26 cellular contexts compared by ENCODE assay signal in the genomic region with DNA sequence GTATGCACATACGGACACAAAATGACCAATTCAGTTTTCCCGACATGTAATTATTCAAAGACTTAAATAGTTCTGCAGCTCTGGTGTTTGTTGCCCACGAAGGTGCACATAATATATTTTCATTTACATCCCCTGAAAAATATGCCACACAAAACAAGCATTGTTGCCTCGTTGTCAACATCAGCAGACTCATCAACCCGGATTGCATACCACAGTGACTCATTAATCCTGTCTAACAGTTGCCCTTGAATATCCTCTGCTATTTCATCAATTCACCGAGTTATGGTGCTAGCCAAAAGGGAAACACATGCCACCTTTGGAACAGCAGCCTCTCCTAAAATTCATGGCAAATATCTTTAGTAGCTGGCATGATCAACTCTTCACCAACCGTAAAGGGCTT.
DNase-seq lines count a peak whose midpoint lies in the region; ATAC-seq, FAIRE-seq and TF ChIP-seq lines count a peak whose summit lies in the region.
"Had no signal": no experiment of that assay in that cellular context is flagged by ENCODE, and none has a peak within 500 bp of the region (broad histone marks: within the 10 kb centered on the region; RNA-seq: fewer than 3 reads in every experiment).

No MANE protein-coding gene starts in this region.

- no peaks in the 10 kb centered on the region for H3K27me3 Mint-ChIP-seq in neural crest cell (ENCODE audit: low read depth)
- no peaks in the 10 kb centered on the region for H3K27me3 Mint-ChIP-seq in activated T-helper 1 cell treated with anti-CD3 and anti-CD28 coated beads, Interleukin-12 subunit alpha, Interleukin-12 subunit beta, Interleukin-2, Interleukin-4 antibody, amounts not matched to agents 30 ng/mL and 10 ng/mL and 1 ng/mL, durations not matched to agents 14 hours and 24 hours and 36 hours (ENCODE audit: insufficient read depth)
- H3K27me3 Mint-ChIP-seq: activated CD4-positive, alpha-beta T cell treated with anti-CD3 and anti-CD28 coated beads, Interleukin-2, amount 10 ng/mL, durations not matched to agents 7 days and 5 days; effector memory CD8-positive, alpha-beta T cell; type B pancreatic cell had no signal

- CTCF ChIA-PET in PC-3 (lab: Charles Lee): no interaction called here

- no peak overlapping the region for H2AFZ ChIP-seq in PC-3 (ENCODE audit: low read length)
- H2AFZ ChIP-seq: GM23338 had no signal

- TF ChIP-seq CTCF in PC-3 (conservative IDR thresholded peaks at IDR 0.05; ENCODE audit: low read depth, low read length) (no peak), astrocyte of the cerebellum (IDR thresholded peaks at IDR 0.05; ENCODE audit: low read depth, low read length, missing control alignments) (no peak), neural crest cell (conservative IDR thresholded peaks at IDR 0.05) (no peak)

- peak overlapping the region; percentile 87 for H3K27ac ChIP-seq in PC-3 (ENCODE audit: low read length)
- H3K27ac ChIP-seq: adrenal gland, heart right ventricle, pancreas had no signal

- H3F3A ChIP-seq in PC-3 (ENCODE audit: low read length, unreplicated experiment): no peaks in the 10 kb centered on the region

- H3K4me3 ChIP-seq in PC-3 (ENCODE audit: low read length) (no peak overlapping the region), astrocyte of the cerebellum (ENCODE audit: low read depth, low read length) (no peak overlapping the region)
- H3K4me3 ChIP-seq: adrenal gland, GM23338, heart right ventricle, pancreas had no signal

- no peaks in the 10 kb centered on the region for H3K4me1 Mint-ChIP-seq in neural crest cell
- H3K4me1 Mint-ChIP-seq in activated T-helper 1 cell treated with anti-CD3 and anti-CD28 coated beads, Interleukin-12 subunit alpha, Interleukin-12 subunit beta, Interleukin-2, Interleukin-4 antibody, amounts not matched to agents 30 ng/mL and 10 ng/mL and 1 ng/mL, durations not matched to agents 14 hours and 24 hours and 36 hours (ENCODE audit: low read depth): no peaks in the 10 kb centered on the region
- H3K4me1 Mint-ChIP-seq: activated CD4-positive, alpha-beta T cell treated with anti-CD3 and anti-CD28 coated beads, Interleukin-2, amount 10 ng/mL, durations not matched to agents 7 days and 5 days; GM23338 had no signal

- H3K4me1 ChIP-seq in PC-3 (ENCODE audit: insufficient read depth, low read length): peaks cover 21% of the 10 kb centered on the region
- H3K4me1 ChIP-seq: adrenal gland, heart right ventricle, pancreas had no signal

- H3K9me2 ChIP-seq in PC-3 (replicated peaks; ENCODE audit: low read length): no peaks in the 10 kb centered on the region

- peak overlapping the region; percentile 28 for H3K27ac Mint-ChIP-seq in neural crest cell (ENCODE audit: unreplicated experiment)
- H3K27ac Mint-ChIP-seq in activated T-helper 1 cell treated with anti-CD3 and anti-CD28 coated beads, Interleukin-12 subunit alpha, Interleukin-12 subunit beta, Interleukin-2, Interleukin-4 antibody, amounts not matched to agents 30 ng/mL and 10 ng/mL and 1 ng/mL, durations not matched to agents 14 hours and 24 hours and 36 hours: no peak overlapping the region
- H3K27ac Mint-ChIP-seq: activated CD4-positive, alpha-beta T cell treated with anti-CD3 and anti-CD28 coated beads, Interleukin-2, amount 10 ng/mL, durations not matched to agents 7 days and 5 days; effector memory CD8-positive, alpha-beta T cell; GM23338; type B pancreatic cell had no signal

- ATAC-seq in PC-3 (no peak), GM21825 (IDR thresholded peaks at IDR 0.05; ENCODE audit: unreplicated experiment) (no peak)
- ATAC-seq: activated T-cell treated with anti-CD3 and anti-CD28 coated beads, Interleukin-2, amount 50 U/mL, for 4 hours; effector memory CD8-positive, alpha-beta T cell; GM23338; heart right ventricle; left cardiac atrium; pancreas; right cardiac atrium had no signal

- in situ Hi-C loops in astrocyte of the cerebellum (cut with HindIII; ENCODE audit: low sequenced_read_pairs): no loop called here

- TF ChIP-seq POLR2A in H54 (IDR thresholded peaks at IDR 0.05; ENCODE audit: low read depth, low read length): no peak

- no peaks in the 10 kb centered on the region for H3K79me2 ChIP-seq in PC-3 (ENCODE audit: low read length)

- no peak overlapping the region for H3K4me3 Mint-ChIP-seq in neural crest cell
- H3K4me3 Mint-ChIP-seq in activated T-helper 1 cell treated with anti-CD3 and anti-CD28 coated beads, Interleukin-12 subunit alpha, Interleukin-12 subunit beta, Interleukin-2, Interleukin-4 antibody, amounts not matched to agents 30 ng/mL and 10 ng/mL and 1 ng/mL, durations not matched to agents 14 hours and 24 hours and 36 hours: no peak overlapping the region
- H3K4me3 Mint-ChIP-seq: activated CD4-positive, alpha-beta T cell treated with anti-CD3 and anti-CD28 coated beads, Interleukin-2, amount 10 ng/mL, durations not matched to agents 7 days and 5 days; activated T-cell treated with anti-CD3 and anti-CD28 coated beads, Interleukin-2, amount 50 U/mL, for 4 hours; effector memory CD8-positive, alpha-beta T cell; GM23338; type B pancreatic cell had no signal

- FAIRE-seq in H54 (lab: Jason Lieb, UNC): peak; percentile 99
- FAIRE-seq: colon, pancreas had no signal

- H3K27me3 ChIP-seq in PC-3 (ENCODE audit: low read length): no peaks in the 10 kb centered on the region
- H3K27me3 ChIP-seq: adrenal gland, heart right ventricle, pancreas had no signal

- intact Hi-C loops in PC-3 (cut with micrococcal nuclease): no loop called here
- intact Hi-C loops in activated T-helper 1 cell treated with anti-CD3 and anti-CD28 coated beads, Interleukin-12 subunit alpha, Interleukin-12 subunit beta, Interleukin-2, Interleukin-4 antibody, amounts not matched to agents 30 ng/mL and 10 ng/mL and 1 ng/mL, durations not matched to agents 14 hours and 24 hours and 36 hours (cut with micrococcal nuclease): no loop called here

- no peaks in the 10 kb centered on the region for H3K9me3 Mint-ChIP-seq in neural crest cell
- peaks cover 32% of the 10 kb centered on the region for H3K9me3 Mint-ChIP-seq in activated T-helper 1 cell treated with anti-CD3 and anti-CD28 coated beads, Interleukin-12 subunit alpha, Interleukin-12 subunit beta, Interleukin-2, Interleukin-4 antibody, amounts not matched to agents 30 ng/mL and 10 ng/mL and 1 ng/mL, durations not matched to agents 14 hours and 24 hours and 36 hours
- H3K9me3 Mint-ChIP-seq: type B pancreatic cell had no signal

- no peaks in the 10 kb centered on the region for H3K9me3 ChIP-seq in PC-3 (ENCODE audit: low read length)
- H3K9me3 ChIP-seq: adrenal gland, pancreas had no signal

- H3K36me3 ChIP-seq in PC-3 (ENCODE audit: low read depth, low read length): no peaks in the 10 kb centered on the region
- H3K36me3 ChIP-seq: adrenal gland, heart right ventricle, pancreas had no signal

- H3K4me2 ChIP-seq in PC-3 (ENCODE audit: low read length): peak overlapping the region; percentile 53
- H3K4me2 ChIP-seq: GM23338 had no signal

- no peaks in the 10 kb centered on the region for H4K20me1 ChIP-seq in PC-3 (ENCODE audit: low read length)

- no TSS peak for BruUV-seq in PC-3 (replicated peaks; lab: Mats Ljungman, UMichigan)

- H3K9ac ChIP-seq in PC-3 (ENCODE audit: low read length): peak overlapping the region; percentile 32; the same call in 1 of the 2 replicates

- no peaks in the 10 kb centered on the region for H3K36me3 Mint-ChIP-seq in neural crest cell (ENCODE audit: low read depth)
- H3K36me3 Mint-ChIP-seq in activated T-helper 1 cell treated with anti-CD3 and anti-CD28 coated beads, Interleukin-12 subunit alpha, Interleukin-12 subunit beta, Interleukin-2, Interleukin-4 antibody, amounts not matched to agents 30 ng/mL and 10 ng/mL and 1 ng/mL, durations not matched to agents 14 hours and 24 hours and 36 hours (ENCODE audit: low read depth): no peaks in the 10 kb centered on the region
- H3K36me3 Mint-ChIP-seq: type B pancreatic cell had no signal

- POLR2A ChIA-PET in PC-3 (lab: Charles Lee; ENCODE audit: unreplicated experiment): no interaction called here

- DNase-seq in H54 (ENCODE audit: insufficient read length, low spot score): peak; percentile 5
- DNase-seq in PC-3: peak; percentile 68
- peak; percentile 0 for DNase-seq in astrocyte of the cerebellum (ENCODE audit: low read depth)
- no peak for DNase-seq in neural crest cell (ENCODE audit: low read depth, low spot score)
- no peak for DNase-seq in LoVo (ENCODE audit: low spot score)
- DNase-seq in activated T-helper 1 cell treated with anti-CD3 and anti-CD28 coated beads, Interleukin-12 subunit alpha, Interleukin-12 subunit beta, Interleukin-2, Interleukin-4 antibody, amounts not matched to agents 30 ng/mL and 10 ng/mL and 1 ng/mL, durations not matched to agents 14 hours and 24 hours and 36 hours (ENCODE audit: low spot score): no peak
- DNase-seq: activated CD4-positive, alpha-beta T cell treated with anti-CD3 and anti-CD28 coated beads, Interleukin-2, amount 10 ng/mL, durations not matched to agents 7 days and 5 days; activated naive CD4-positive, alpha-beta T cell treated with Interleukin-2 at 50 U/mL for 16 hours; activated T-cell treated with anti-CD3 and anti-CD28 coated beads, Interleukin-2, amount 50 U/mL, for 4 hours; adrenal gland; DND-41; effector memory CD8-positive, alpha-beta T cell; heart right ventricle; left cardiac atrium; NCI-H2029 treated with DMSO at 0.1 percent for 48 hours; NCI-H345; NCI-H748 treated with DMSO at 0.1 percent for 48 hours; pancreas; right cardiac atrium; stimulated activated CD4-positive, alpha-beta T cell treated with anti-CD3 and anti-CD28 coated beads, Interleukin-12 subunit alpha, Interleukin-12 subunit beta, amount 100 ng/mL, for 4 hours; stimulated activated CD4-positive, alpha-beta T cell treated with anti-CD3 and anti-CD28 coated beads, Interleukin-4, amount 100 ng/mL, for 1 hour; T-helper 9 cell had no signal

Comparison
In these comparisons a context has a peak if more than half of its experiments do, and no peak if none do; other contexts are left out.
1. DNase-seq: peak in H54 (single experiment), PC-3 (single experiment) and astrocyte of the cerebellum (single experiment); none in neural crest cell (single experiment), LoVo (single experiment) and activated T-helper 1 cell treated with anti-CD3 and anti-CD28 coated beads, Interleukin-12 subunit alpha, Interleukin-12 subunit beta, Interleukin-2, Interleukin-4 antibody, amounts not matched to agents 30 ng/mL and 10 ng/mL and 1 ng/mL, durations not matched to agents 14 hours and 24 hours and 36 hours (single experiment).